Comparison of ENCODE assay signal across 1 cellular context in the genomic region with DNA sequence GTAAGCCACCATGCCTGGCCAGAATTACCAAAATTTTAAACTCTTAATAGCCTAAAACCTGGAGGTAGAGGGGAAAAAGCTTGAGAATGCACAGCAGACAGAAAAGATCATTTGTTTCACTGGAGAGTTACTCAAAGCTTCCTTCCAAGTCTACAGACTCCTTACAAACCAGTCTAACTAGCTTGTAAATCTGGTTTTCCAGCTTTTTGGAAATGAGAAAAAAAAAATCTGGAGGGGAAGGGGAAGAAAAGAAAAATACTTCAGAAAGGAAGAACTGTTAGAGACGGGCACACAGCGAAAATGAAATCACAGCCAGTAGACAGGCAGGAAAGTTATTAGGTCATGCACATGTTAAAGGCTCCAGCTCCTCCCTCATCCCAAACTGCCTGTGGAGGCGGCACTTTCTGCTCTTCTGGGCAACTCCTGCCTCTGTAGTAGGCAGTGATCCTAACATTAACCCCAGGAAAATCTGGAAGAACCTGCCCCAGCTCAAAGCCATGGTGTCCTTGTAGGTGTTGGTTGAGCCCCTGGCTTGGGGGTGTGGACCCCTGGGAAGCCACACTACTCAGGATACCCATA.
TF ChIP-seq lines count a peak whose summit lies in the region.

No MANE protein-coding gene starts in this region.

TF ChIP-seq in GM23338, 12 proteins besides CTCF, POLR2A, EP300 and RAD21:
- TF ChIP-seq EZH2phosphoT487 (IDR thresholded peaks at IDR 0.05; ENCODE audit: unreplicated experiment) (no peak), POLR2AphosphoS5 (IDR thresholded peaks at IDR 0.05; ENCODE audit: low read depth) (no peak), EZH2 (IDR thresholded peaks at IDR 0.05; ENCODE audit: low read depth, unreplicated experiment) (no peak), NANOG (IDR thresholded peaks at IDR 0.05; ENCODE audit: borderline replicate concordance) (no peak), CREB1 (CRISPR knock-in tag; IDR thresholded peaks at IDR 0.05; ENCODE audit: low read depth) (no peak), ZNF114 (CRISPR knock-in tag; IDR thresholded peaks at IDR 0.05) (no peak), ZNF462 (CRISPR knock-in tag; IDR thresholded peaks at IDR 0.05) (no peak), STAT1 (IDR thresholded peaks at IDR 0.05; ENCODE audit: unreplicated experiment) (no peak), ZNF331 (CRISPR knock-in tag; IDR thresholded peaks at IDR 0.05; ENCODE audit: low read depth) (no peak), JUNB (IDR thresholded peaks at IDR 0.05; ENCODE audit: unreplicated experiment) (no peak)
- TF ChIP-seq, protein P1, sequence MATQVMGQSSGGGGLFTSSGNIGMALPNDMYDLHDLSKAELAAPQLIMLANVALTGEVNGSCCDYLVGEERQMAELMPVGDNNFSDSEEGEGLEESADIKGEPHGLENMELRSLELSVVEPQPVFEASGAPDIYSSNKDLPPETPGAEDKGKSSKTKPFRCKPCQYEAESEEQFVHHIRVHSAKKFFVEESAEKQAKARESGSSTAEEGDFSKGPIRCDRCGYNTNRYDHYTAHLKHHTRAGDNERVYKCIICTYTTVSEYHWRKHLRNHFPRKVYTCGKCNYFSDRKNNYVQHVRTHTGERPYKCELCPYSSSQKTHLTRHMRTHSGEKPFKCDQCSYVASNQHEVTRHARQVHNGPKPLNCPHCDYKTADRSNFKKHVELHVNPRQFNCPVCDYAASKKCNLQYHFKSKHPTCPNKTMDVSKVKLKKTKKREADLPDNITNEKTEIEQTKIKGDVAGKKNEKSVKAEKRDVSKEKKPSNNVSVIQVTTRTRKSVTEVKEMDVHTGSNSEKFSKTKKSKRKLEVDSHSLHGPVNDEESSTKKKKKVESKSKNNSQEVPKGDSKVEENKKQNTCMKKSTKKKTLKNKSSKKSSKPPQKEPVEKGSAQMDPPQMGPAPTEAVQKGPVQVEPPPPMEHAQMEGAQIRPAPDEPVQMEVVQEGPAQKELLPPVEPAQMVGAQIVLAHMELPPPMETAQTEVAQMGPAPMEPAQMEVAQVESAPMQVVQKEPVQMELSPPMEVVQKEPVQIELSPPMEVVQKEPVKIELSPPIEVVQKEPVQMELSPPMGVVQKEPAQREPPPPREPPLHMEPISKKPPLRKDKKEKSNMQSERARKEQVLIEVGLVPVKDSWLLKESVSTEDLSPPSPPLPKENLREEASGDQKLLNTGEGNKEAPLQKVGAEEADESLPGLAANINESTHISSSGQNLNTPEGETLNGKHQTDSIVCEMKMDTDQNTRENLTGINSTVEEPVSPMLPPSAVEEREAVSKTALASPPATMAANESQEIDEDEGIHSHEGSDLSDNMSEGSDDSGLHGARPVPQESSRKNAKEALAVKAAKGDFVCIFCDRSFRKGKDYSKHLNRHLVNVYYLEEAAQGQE (IDR thresholded peaks at IDR 0.05; ENCODE audit: unreplicated experiment), result no peak
- TF ChIP-seq, protein P2, sequence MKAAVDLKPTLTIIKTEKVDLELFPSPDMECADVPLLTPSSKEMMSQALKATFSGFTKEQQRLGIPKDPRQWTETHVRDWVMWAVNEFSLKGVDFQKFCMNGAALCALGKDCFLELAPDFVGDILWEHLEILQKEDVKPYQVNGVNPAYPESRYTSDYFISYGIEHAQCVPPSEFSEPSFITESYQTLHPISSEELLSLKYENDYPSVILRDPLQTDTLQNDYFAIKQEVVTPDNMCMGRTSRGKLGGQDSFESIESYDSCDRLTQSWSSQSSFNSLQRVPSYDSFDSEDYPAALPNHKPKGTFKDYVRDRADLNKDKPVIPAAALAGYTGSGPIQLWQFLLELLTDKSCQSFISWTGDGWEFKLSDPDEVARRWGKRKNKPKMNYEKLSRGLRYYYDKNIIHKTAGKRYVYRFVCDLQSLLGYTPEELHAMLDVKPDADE (IDR thresholded peaks at IDR 0.05), result no peak
TF ChIP-seq in GM23338: peak in this region for 0.
